In genomic region chr2:228630786-228631185, GRCh38 we compare ENCODE assay signal across 17 cellular contexts.
"Had no signal": no experiment of that assay in that cellular context is flagged by ENCODE, and none has a peak within 500 bp of the region (broad histone marks: within the 10 kb centered on the region; RNA-seq: fewer than 3 reads in every experiment).

No MANE protein-coding gene starts in this region.

- DNase-seq: colonic mucosa; cortex of kidney; effector memory CD4-positive, alpha-beta T cell; foreskin keratinocyte; heart left ventricle; hypothalamus; immature natural killer cell; left cardiac atrium; left lung; left ventricle myocardium superior; lower lobe of right lung; mesenchymal stem cell; midbrain; naive thymus-derived CD4-positive, alpha-beta T cell had no signal

- H3K4me2 ChIP-seq: hepatocyte had no signal

- H3K79me2 ChIP-seq: hepatocyte had no signal

- H3K4me3 ChIP-seq: colonic mucosa, esophagus muscularis mucosa, gastroesophageal sphincter, heart left ventricle, hepatocyte, left lung, lower lobe of right lung had no signal

- ATAC-seq: foreskin keratinocyte; gastroesophageal sphincter; heart left ventricle; left cardiac atrium; left lung; left ventricle myocardium superior; lower lobe of right lung; naive thymus-derived CD4-positive, alpha-beta T cell had no signal

- H3K27ac ChIP-seq: colonic mucosa, esophagus muscularis mucosa, foreskin keratinocyte, gastroesophageal sphincter, heart left ventricle, hepatocyte, left lung, lower lobe of right lung had no signal

- H3K36me3 ChIP-seq: colonic mucosa, esophagus muscularis mucosa, gastroesophageal sphincter, heart left ventricle, left lung, lower lobe of right lung had no signal

- H3K27me3 ChIP-seq: colonic mucosa, esophagus muscularis mucosa, foreskin keratinocyte, gastroesophageal sphincter, heart left ventricle, hepatocyte, left lung had no signal

- H3K4me1 ChIP-seq: colonic mucosa, esophagus muscularis mucosa, foreskin keratinocyte, gastroesophageal sphincter, heart left ventricle, left lung, lower lobe of right lung had no signal
